25 cellular contexts compared by ENCODE assay signal in genomic region chr10:104057717-104058116, GRCh38. TPM values are rescaled to one million over a fixed set of nuclear protein-coding genes. Genes with fewer than 3 reads are reported as not detected.
"Had no signal": no experiment of that assay in that cellular context is flagged by ENCODE, and none has a peak within 500 bp of the region (broad histone marks: within the 10 kb centered on the region; RNA-seq: fewer than 3 reads in every experiment).

No MANE protein-coding gene starts in this region.

- H3K27ac Mint-ChIP-seq: activated CD4-positive, alpha-beta memory T cell treated with anti-CD3 and anti-CD28 coated beads for 36 hours; activated naive CD4-positive, alpha-beta T cell treated with anti-CD3 and anti-CD28 coated beads, Interleukin-2, amount 10 ng/mL, durations not matched to agents 7 days and 5 days; activated T-cell treated with anti-CD3 and anti-CD28 coated beads, Interleukin-2, amount 50 U/mL, for 72 hours; dendritic cell treated with granulocyte-macrophage colony-stimulating factor and Interleukin-4, amounts not matched to agents 40 ng/mL and 50 ng/mL, for 4 days; mesothelial cell of epicardium; stimulated activated naive CD8-positive, alpha-beta T cell treated with anti-CD3 and anti-CD28 coated beads, Interleukin-15, Interleukin-2, amounts not matched to agents 100 ng/mL and 50 ng/mL, for 24 hours had no signal

- H2AFZ ChIP-seq: parathyroid adenoma had no signal

- H3K36me3 Mint-ChIP-seq: activated CD4-positive, alpha-beta memory T cell treated with anti-CD3 and anti-CD28 coated beads for 36 hours; activated naive CD4-positive, alpha-beta T cell treated with anti-CD3 and anti-CD28 coated beads, Interleukin-2, amount 10 ng/mL, durations not matched to agents 7 days and 5 days; mesothelial cell of epicardium; naive thymus-derived CD8-positive, alpha-beta T cell had no signal

- H3K27me3 ChIP-seq: right lobe of liver, thyroid gland had no signal

- H3K4me1 Mint-ChIP-seq: activated naive CD4-positive, alpha-beta T cell treated with anti-CD3 and anti-CD28 coated beads, Interleukin-2, amount 10 ng/mL, durations not matched to agents 7 days and 5 days; mesothelial cell of epicardium had no signal

- H3K9me3 Mint-ChIP-seq: activated CD4-positive, alpha-beta memory T cell treated with anti-CD3 and anti-CD28 coated beads for 36 hours; activated naive CD4-positive, alpha-beta T cell treated with anti-CD3 and anti-CD28 coated beads, Interleukin-2, amount 10 ng/mL, durations not matched to agents 7 days and 5 days; activated T-cell treated with anti-CD3 and anti-CD28 coated beads, Interleukin-2, amount 50 U/mL, for 72 hours; dendritic cell treated with granulocyte-macrophage colony-stimulating factor and Interleukin-4, amounts not matched to agents 40 ng/mL and 50 ng/mL, for 4 days; mesothelial cell of epicardium; naive thymus-derived CD8-positive, alpha-beta T cell; stimulated activated naive CD8-positive, alpha-beta T cell treated with anti-CD3 and anti-CD28 coated beads, Interleukin-15, Interleukin-2, amounts not matched to agents 100 ng/mL and 50 ng/mL, for 24 hours had no signal

- H3K9ac ChIP-seq: parathyroid adenoma had no signal

- H3K4me3 ChIP-seq: left ventricle myocardium inferior, right lobe of liver, skin epidermis, thyroid gland had no signal

- H3K27me3 Mint-ChIP-seq: activated CD4-positive, alpha-beta memory T cell treated with anti-CD3 and anti-CD28 coated beads for 36 hours; dendritic cell treated with granulocyte-macrophage colony-stimulating factor and Interleukin-4, amounts not matched to agents 40 ng/mL and 50 ng/mL, for 4 days; stimulated activated naive CD8-positive, alpha-beta T cell treated with anti-CD3 and anti-CD28 coated beads, Interleukin-15, Interleukin-2, amounts not matched to agents 100 ng/mL and 50 ng/mL, for 24 hours had no signal

- DNase-seq: activated CD4-positive, alpha-beta memory T cell treated with anti-CD3 and anti-CD28 coated beads for 36 hours; activated CD4-positive, alpha-beta T cell treated with anti-CD3 and anti-CD28 coated beads for 48 hours; activated CD4-positive, CD25-positive, alpha-beta regulatory T cell; activated effector memory CD4-positive, alpha-beta T cell treated with anti-CD3 and anti-CD28 coated beads, Interleukin-2, amount 50 U/mL, for 16 hours; activated naive CD4-positive, alpha-beta T cell treated with anti-CD3 and anti-CD28 coated beads, Interleukin-2, amount 10 ng/mL, durations not matched to agents 7 days and 5 days; activated T-cell treated with anti-CD3 and anti-CD28 coated beads, Interleukin-2, amount 50 U/mL, for 72 hours; amygdala; effector memory CD4-positive, alpha-beta T cell; foreskin melanocyte; left ventricle myocardium inferior; naive thymus-derived CD8-positive, alpha-beta T cell; nucleus accumbens; right lobe of liver; stimulated activated CD4-positive, alpha-beta T cell treated with anti-CD3 and anti-CD28 coated beads, Interleukin-1b, Interleukin-23, amount 100 ng/mL, for 48 hours; substantia nigra; T1000; thyroid gland had no signal

- H3K4me1 ChIP-seq: left ventricle myocardium inferior, right lobe of liver, thyroid gland had no signal

- H3K9me3 ChIP-seq: left ventricle myocardium inferior, right lobe of liver, thyroid gland had no signal

- FAIRE-seq: endothelial cell of umbilical vein had no signal

- H3K36me3 ChIP-seq: left ventricle myocardium inferior, right lobe of liver, thyroid gland had no signal

- H3K79me2 ChIP-seq: parathyroid adenoma had no signal

- H3K4me3 Mint-ChIP-seq: activated CD4-positive, alpha-beta memory T cell treated with anti-CD3 and anti-CD28 coated beads for 36 hours; activated naive CD4-positive, alpha-beta T cell treated with anti-CD3 and anti-CD28 coated beads, Interleukin-2, amount 10 ng/mL, durations not matched to agents 7 days and 5 days; activated T-cell treated with anti-CD3 and anti-CD28 coated beads, Interleukin-2, amount 50 U/mL, for 72 hours; dendritic cell treated with granulocyte-macrophage colony-stimulating factor and Interleukin-4, amounts not matched to agents 40 ng/mL and 50 ng/mL, for 4 days; mesothelial cell of epicardium; naive thymus-derived CD8-positive, alpha-beta T cell; stimulated activated naive CD8-positive, alpha-beta T cell treated with anti-CD3 and anti-CD28 coated beads, Interleukin-15, Interleukin-2, amounts not matched to agents 100 ng/mL and 50 ng/mL, for 24 hours had no signal

- ATAC-seq: activated T-cell treated with anti-CD3 and anti-CD28 coated beads, Interleukin-2, amount 50 U/mL, for 72 hours; esophagus mucosa; naive thymus-derived CD8-positive, alpha-beta T cell had no signal

- H3K27ac ChIP-seq: left ventricle myocardium inferior, parathyroid adenoma, right lobe of liver, skin epidermis, thyroid gland had no signal

RNA-seq across cellular contexts. Expression of gene COL17A1, which starts 28.0 kb away (rescaled TPM):
- total RNA-seq: activated CD4-positive, alpha-beta memory T cell treated with anti-CD3 and anti-CD28 coated beads for 36 hours; activated T-cell treated with anti-CD3 and anti-CD28 coated beads, Interleukin-2, amount 50 U/mL, for 72 hours; left ventricle myocardium inferior; naive thymus-derived CD8-positive, alpha-beta T cell; T-helper 1 cell treated with Interleukin-12 subunit alpha and Interleukin-12 subunit beta and Interleukin-4 antibody, amounts not matched to agents 30 ng/mL and 1 ng/mL, for 36 hours had no signal
